In genomic region chr10:103836776-103837344, GRCh38 we compare ENCODE assay signal across 21 cellular contexts. TPM values are rescaled to one million over a fixed set of nuclear protein-coding genes. Genes with fewer than 3 reads are reported as not detected.
A peak's percentile ranks its signal among the peaks of the same experiment; 100 is the strongest.
DNase-seq lines count a peak whose midpoint lies in the region; ATAC-seq and TF ChIP-seq lines count a peak whose summit lies in the region.
"Had no signal": no experiment of that assay in that cellular context is flagged by ENCODE, and none has a peak within 500 bp of the region (broad histone marks: within the 10 kb centered on the region; RNA-seq: fewer than 3 reads in every experiment).

No MANE protein-coding gene starts in this region.

- TF ChIP-seq CTCF in RWPE1 (conservative IDR thresholded peaks at IDR 0.05; ENCODE audit: low read depth) (no peak), suprapubic skin (IDR thresholded peaks at IDR 0.05) (no peak)

- CTCF ChIA-PET in RWPE1 (lab: Yijun Ruan, JAX) = interaction anchor here (1.1 kb wide), 1 partner anchor 11 kb away, joined by 4 read pairs; no protein-coding TSS in a partner anchor

- 67% methylated on average over 11 of the region's 11 CpGs for WGBS in suprapubic skin

- TF ChIP-seq EP300 in suprapubic skin (IDR thresholded peaks at IDR 0.05) = no peak

- no peak for TF ChIP-seq POLR2A in suprapubic skin (IDR thresholded peaks at IDR 0.05)

- H3K9me3 ChIP-seq in suprapubic skin = no peaks in the 10 kb centered on the region
- H3K9me3 ChIP-seq: pancreas, testis had no signal

- intact Hi-C loops in left colon (cut with DNase I, micrococcal nuclease) = no loop called here
- intact Hi-C loops in head of caudate nucleus (cut with DNase I) = no loop called here

- H3K27me3 ChIP-seq in suprapubic skin = no peaks in the 10 kb centered on the region
- H3K27me3 ChIP-seq: brain microvascular endothelial cell, pancreas, testis had no signal

- H3K4me1 ChIP-seq in suprapubic skin = peaks cover 77% of the 10 kb centered on the region

- POLR2A ChIA-PET in RWPE1 (lab: Yijun Ruan, JAX; ENCODE audit: low non-redundant PET) = no interaction called here

- H3K4me3 ChIP-seq in suprapubic skin = no peak overlapping the region
- H3K4me3 ChIP-seq: pancreas, testis had no signal

- peak; percentile 33 for ATAC-seq in left colon
- ATAC-seq: activated naive CD8-positive, alpha-beta T cell treated with anti-CD3 and anti-CD28 coated beads, Interleukin-2, amount 50 U/mL, for 24 hours; natural killer cell; pancreas had no signal

- H3K27ac ChIP-seq in RWPE1 (peak overlapping the region; percentile 60), suprapubic skin (no peak overlapping the region)
- H3K27ac ChIP-seq: 22Rv1, brain microvascular endothelial cell, testis had no signal

- DNase-seq in DMS 273 (lab: John Stamatoyannopoulos, UW; ENCODE audit: unreplicated experiment) (peak; percentile 37), DMS 273 treated with DMSO at 0.1 percent for 48 hours (lab: John Stamatoyannopoulos, UW) (no peak), RWPE1 (ENCODE audit: low spot score) (no peak), left colon (peak in 1 of 2 donors; percentile 35), suprapubic skin (ENCODE audit: low spot score in 2 of 2) (peak; percentile 16 to 29), inferior parietal cortex (ENCODE audit: extremely low spot score) (no peak), head of caudate nucleus (no peak)
- DNase-seq in activated CD4-positive, CD25-positive, alpha-beta regulatory T cell treated with anti-CD3 and anti-CD28 coated beads, Interleukin-2, amount 50 U/mL, for 72 hours = no peak
- DNase-seq: activated CD4-positive, alpha-beta T cell treated with anti-CD3 and anti-CD28 coated beads, Interleukin-2, amount 50 U/mL, for 48 hours; activated effector memory CD4-positive, alpha-beta T cell treated with Interleukin-2 at 50 U/mL for 16 hours; activated naive CD8-positive, alpha-beta T cell treated with anti-CD3 and anti-CD28 coated beads, Interleukin-2, amount 50 U/mL, for 24 hours; AML-193; brain microvascular endothelial cell; natural killer cell; NCI-H1092 treated with DMSO at 0.1 percent for 48 hours; NCI-H2081; NCI-H524; stimulated activated CD4-positive, alpha-beta T cell treated with anti-CD3 and anti-CD28 coated beads, Interleukin-2, amount 100 ng/mL, for 24 hours; testis had no signal

- H3K36me3 ChIP-seq in suprapubic skin = no peaks in the 10 kb centered on the region
- H3K36me3 ChIP-seq: brain microvascular endothelial cell, pancreas had no signal

RNA-seq across cellular contexts. Expression of gene SH3PXD2A, which starts 18.5 kb away (rescaled TPM):
- total RNA-seq in left colon = 10 to 100 TPM; 48.5 to 49.4 TPM
- 10 to 100 TPM; 55.7 to 71.8 (median 66.8) TPM for total RNA-seq in suprapubic skin

Comparison
In these comparisons a context has a peak if more than half of its experiments do, and no peak if none do; other contexts are left out.
1. DNase-seq: peak in DMS 273 (single experiment) and suprapubic skin (2 of 2); none in DMS 273 treated with DMSO at 0.1 percent for 48 hours (single experiment), RWPE1 (single experiment), inferior parietal cortex (single experiment), activated CD4-positive, CD25-positive, alpha-beta regulatory T cell treated with anti-CD3 and anti-CD28 coated beads, Interleukin-2, amount 50 U/mL, for 72 hours (single experiment) and head of caudate nucleus (0 of 42).